In the genomic region with DNA sequence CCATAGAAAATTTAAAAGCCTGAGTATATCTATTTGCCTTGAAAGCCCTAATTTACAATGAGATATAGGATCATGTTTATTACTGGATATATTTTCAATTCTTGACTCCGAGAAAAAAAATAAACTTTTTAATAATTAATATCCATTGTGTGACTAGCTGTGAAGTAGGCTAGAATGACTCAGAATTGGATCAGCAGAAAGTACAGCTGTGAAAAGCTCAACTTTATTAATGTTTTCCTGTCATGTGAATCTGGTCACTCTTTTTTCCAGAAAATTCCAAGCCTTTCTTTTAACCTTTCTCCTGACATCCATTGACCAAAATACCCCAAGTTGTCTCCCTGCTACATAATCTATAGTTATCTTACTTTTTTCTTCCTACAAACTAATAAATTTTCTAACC, we compare ENCODE assay signal across 21 cellular contexts.
A peak's percentile ranks its signal among the peaks of the same experiment; 100 is the strongest.
DNase-seq lines count a peak whose midpoint lies in the region; ATAC-seq and TF ChIP-seq lines count a peak whose summit lies in the region.
"Had no signal": no experiment of that assay in that cellular context is flagged by ENCODE, and none has a peak within 500 bp of the region (broad histone marks: within the 10 kb centered on the region; RNA-seq: fewer than 3 reads in every experiment).

No MANE protein-coding gene starts in this region.

- no peak for TF ChIP-seq CTCF in epithelial cell of esophagus (IDR thresholded peaks at IDR 0.05; ENCODE audit: insufficient read depth, low read depth, low read length, missing control alignments)

- DNase-seq in AG20443 (ENCODE audit: low spot score) (peak; percentile 37), NCI-H226 (peak; percentile 5), epithelial cell of esophagus (ENCODE audit: low read depth) (peak; percentile 38), mesenchymal stem cell (peak; percentile 76), HAP-1 (ENCODE audit: low spot score in 2 of 2) (no peak)
- DNase-seq in NK-92 treated with Interleukin-12 subunit alpha and Interleukin-12 subunit beta, amount 100 ng/mL, for 24 hours (lab: John Stamatoyannopoulos, UW) = no peak
- DNase-seq in activated CD4-positive, alpha-beta T cell treated with anti-CD3 and anti-CD28 coated beads, Interleukin-2, amount 50 U/mL, for 1 hour = no peak
- DNase-seq: activated CD4-positive, alpha-beta T cell treated with anti-CD3 and anti-CD28 coated beads for 48 hours; activated naive CD8-positive, alpha-beta T cell treated with anti-CD3 and anti-CD28 coated beads, Interleukin-2, amount 10 ng/mL, durations not matched to agents 7 days and 5 days; CD4-positive, CD25-positive, alpha-beta regulatory T cell; colonic mucosa; Kasumi-1; NCI-H1417; NCI-H526; SHP77 treated with DMSO at 0.1 percent for 48 hours; sigmoid colon; T-helper 1 cell had no signal

- no peak overlapping the region for H3K4me2 ChIP-seq in mesenchymal stem cell (ENCODE audit: low read length, poor library complexity, severe bottlenecking)

- no peak overlapping the region for H3K14ac ChIP-seq in mesenchymal stem cell (ENCODE audit: low read length in 2 of 2)

- no peak overlapping the region for H3K4ac ChIP-seq in mesenchymal stem cell (ENCODE audit: low read depth in 1 of 2, low read length in 2 of 2)

- no peaks in the 10 kb centered on the region for H3K79me1 ChIP-seq in mesenchymal stem cell (replicated peaks; ENCODE audit: low read length, poor library complexity, severe bottlenecking)

- H3K4me3 ChIP-seq in epithelial cell of esophagus (ENCODE audit: low read length) (no peak overlapping the region), mesenchymal stem cell (ENCODE audit: insufficient read depth in 1 of 2, low read depth in 1 of 2, low read length in 2 of 2) (no peak overlapping the region), HAP-1 (no peak overlapping the region)
- H3K4me3 ChIP-seq: colonic mucosa, sigmoid colon, suprapubic skin, vagina had no signal

- H3K27me3 ChIP-seq in mesenchymal stem cell (ENCODE audit: control insufficient read depth in 1 of 2, insufficient read depth in 1 of 2, low read length in 2 of 2) (no peaks in the 10 kb centered on the region), HAP-1 (ENCODE audit: low read depth) (no peaks in the 10 kb centered on the region)
- H3K27me3 ChIP-seq: colonic mucosa, sigmoid colon, suprapubic skin, vagina had no signal

- peak overlapping the region; percentile 34 for H3K9ac ChIP-seq in mesenchymal stem cell (ENCODE audit: low read length)

- H2AK5ac ChIP-seq in mesenchymal stem cell (ENCODE audit: low read length, severe bottlenecking) = no peak overlapping the region

- in situ Hi-C loops in HAP-1 (cut with MboI; ENCODE audit: low sequenced_read_pairs) = no loop called here

- H4K8ac ChIP-seq in mesenchymal stem cell (ENCODE audit: low read length) = no peak overlapping the region

- no peak overlapping the region for H3K18ac ChIP-seq in mesenchymal stem cell (ENCODE audit: low read depth in 1 of 2, low read length in 2 of 2)

- H2AFZ ChIP-seq in mesenchymal stem cell (ENCODE audit: low read depth, low read length) = no peak overlapping the region

- H2BK15ac ChIP-seq in mesenchymal stem cell (ENCODE audit: low read depth, poor library complexity, severe bottlenecking) = no peak overlapping the region

- no peaks in the 10 kb centered on the region for H3K9me3 ChIP-seq in mesenchymal stem cell (ENCODE audit: control insufficient read depth, low read length)
- H3K9me3 ChIP-seq in HAP-1 = no peaks in the 10 kb centered on the region
- H3K9me3 ChIP-seq: colonic mucosa, sigmoid colon, suprapubic skin, vagina had no signal

- no peak for ATAC-seq in GM18873 (IDR thresholded peaks at IDR 0.05; ENCODE audit: low FRiP score, unreplicated experiment)
- ATAC-seq: activated T-helper 17 cell treated with anti-CD3 and anti-CD28 coated beads, Interleukin-2, amount 50 U/mL, for 72 hours had no signal

- no peak overlapping the region for H2BK5ac ChIP-seq in mesenchymal stem cell (ENCODE audit: low read depth, low read length, poor library complexity, severe bottlenecking)

- H4K91ac ChIP-seq in mesenchymal stem cell (ENCODE audit: low read length) = no peak overlapping the region

- H2BK120ac ChIP-seq in mesenchymal stem cell (ENCODE audit: low read depth, low read length) = no peak overlapping the region

- H3K4me1 ChIP-seq in mesenchymal stem cell (ENCODE audit: control insufficient read depth, insufficient read depth, low read depth, low read length) (peaks cover 5% of the 10 kb centered on the region), HAP-1 (no peaks in the 10 kb centered on the region; the same call in 1 of the 2 replicates)
- H3K4me1 ChIP-seq: colonic mucosa, suprapubic skin, vagina had no signal

- H3K27ac ChIP-seq in mesenchymal stem cell (ENCODE audit: low read length, poor library complexity, severe bottlenecking) = peak overlapping the region; percentile 96
- H3K27ac ChIP-seq: colonic mucosa, sigmoid colon, suprapubic skin, vagina had no signal

- no CpG with 5 or more reads among the region's 1 CpG for WGBS in mesenchymal stem cell

- H3K36me3 ChIP-seq in mesenchymal stem cell (ENCODE audit: control insufficient read depth in 1 of 2, insufficient read depth in 2 of 2, low read depth in 1 of 2, low read length in 2 of 2) = peaks cover 0 to 44% of the 10 kb centered on the region in 2 experiments
- H3K36me3 ChIP-seq in HAP-1 (replicated peaks) = no peaks in the 10 kb centered on the region; the same call in 1 of the 2 replicates
- H3K36me3 ChIP-seq: colonic mucosa, suprapubic skin, vagina had no signal

- H3K23ac ChIP-seq in mesenchymal stem cell (ENCODE audit: low read length in 2 of 2) = no peak overlapping the region

- H2BK12ac ChIP-seq in mesenchymal stem cell (ENCODE audit: low read length in 2 of 2) = no peak overlapping the region

Comparison
In these comparisons a context has a peak if more than half of its experiments do, and no peak if none do; other contexts are left out.
1. DNase-seq: peak in AG20443 (single experiment), NCI-H226 (single experiment), epithelial cell of esophagus (single experiment) and mesenchymal stem cell (single experiment); none in HAP-1 (0 of 2), NK-92 treated with Interleukin-12 subunit alpha and Interleukin-12 subunit beta, amount 100 ng/mL, for 24 hours (single experiment) and activated CD4-positive, alpha-beta T cell treated with anti-CD3 and anti-CD28 coated beads, Interleukin-2, amount 50 U/mL, for 1 hour (single experiment).